17 cellular contexts compared by ENCODE assay signal in the genomic region with DNA sequence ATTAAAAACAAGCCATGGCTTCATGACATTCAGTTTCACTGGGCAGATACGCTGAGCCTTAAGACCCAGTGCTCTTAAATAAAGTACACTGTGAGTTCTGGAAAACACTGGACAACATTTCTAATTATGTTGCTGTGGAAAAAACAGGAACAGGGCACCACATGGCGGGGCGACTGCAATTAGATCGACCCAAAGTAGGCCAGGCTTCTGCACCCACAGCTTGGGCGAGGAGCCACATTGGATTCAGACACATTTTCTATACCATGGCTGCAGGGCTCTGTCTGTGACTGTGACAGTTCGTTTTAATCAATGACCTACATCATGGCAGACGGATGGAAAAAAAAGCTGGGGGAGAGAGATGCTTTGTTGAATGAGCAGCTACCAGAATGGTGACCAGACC.
DNase-seq lines count a peak whose midpoint lies in the region; ATAC-seq and TF ChIP-seq lines count a peak whose summit lies in the region.
"Had no signal": no experiment of that assay in that cellular context is flagged by ENCODE, and none has a peak within 500 bp of the region (broad histone marks: within the 10 kb centered on the region; RNA-seq: fewer than 3 reads in every experiment).

No MANE protein-coding gene starts in this region.

- H3K27me3 ChIP-seq in sigmoid colon, result no peaks in the 10 kb centered on the region

- no peak for TF ChIP-seq EP300 in sigmoid colon (IDR thresholded peaks at IDR 0.05)

- H3K9me3 ChIP-seq in sigmoid colon, result no peaks in the 10 kb centered on the region
- H3K9me3 ChIP-seq: A549, Caco-2 had no signal

- H3K36me3 ChIP-seq in sigmoid colon, result no peaks in the 10 kb centered on the region

- no peaks in the 10 kb centered on the region for H3K4me1 ChIP-seq in sigmoid colon
- H3K4me1 ChIP-seq: A549, Caco-2 had no signal

- peak; percentile 26 for DNase-seq in activated CD8-positive, alpha-beta memory T cell treated with anti-CD3 and anti-CD28 coated beads for 24 hours
- no peak for DNase-seq in activated CD8-positive, alpha-beta memory T cell treated with anti-CD3 and anti-CD28 coated beads, Interleukin-2, amount 50 U/mL, for 4 hours
- DNase-seq in inferior parietal cortex (ENCODE audit: extremely low spot score) (peak; percentile 5), sigmoid colon (peak; percentile 27), NCI-H526 treated with DMSO at 0.1 percent for 48 hours (lab: John Stamatoyannopoulos, UW) (no peak), dedifferentiated amniotic fluid mesenchymal stem cell (ENCODE audit: extremely low spot score) (no peak)
- DNase-seq: AML-193; Caco-2; CD4-positive, alpha-beta T cell; DMS79 treated with DMSO at 0.1 percent for 48 hours; GOT3; H9; IMR-90 had no signal

- no peak for TF ChIP-seq POLR2A in sigmoid colon (IDR thresholded peaks at IDR 0.05)

- ATAC-seq in GM21825 (IDR thresholded peaks at IDR 0.05; ENCODE audit: unreplicated experiment), result no peak
- ATAC-seq: A549 had no signal

- H3K4me3 ChIP-seq in sigmoid colon, result no peak overlapping the region
- H3K4me3 ChIP-seq: A549 had no signal

- intact Hi-C loops in sigmoid colon (cut with DNase I), result no loop called here

- WGBS in sigmoid colon, 2 donors, result 89 to 91% methylated on average over 7 of the region's 7 CpGs

- no peak for TF ChIP-seq CTCF in sigmoid colon (IDR thresholded peaks at IDR 0.05)

- no peak overlapping the region for H3K27ac ChIP-seq in sigmoid colon
- H3K27ac ChIP-seq: 22Rv1, A549, C4-2B had no signal

Comparison
In these comparisons a context has a peak if more than half of its experiments do, and no peak if none do; other contexts are left out.
1. DNase-seq: peak in activated CD8-positive, alpha-beta memory T cell treated with anti-CD3 and anti-CD28 coated beads for 24 hours (single experiment), inferior parietal cortex (single experiment) and sigmoid colon (single experiment); none in activated CD8-positive, alpha-beta memory T cell treated with anti-CD3 and anti-CD28 coated beads, Interleukin-2, amount 50 U/mL, for 4 hours (single experiment), NCI-H526 treated with DMSO at 0.1 percent for 48 hours (single experiment) and dedifferentiated amniotic fluid mesenchymal stem cell (single experiment).